ENCODE assay signal across 18 cellular contexts in genomic region chr17:9900019-9900594, GRCh38. TPM values are rescaled to one million over a fixed set of nuclear protein-coding genes. Genes with fewer than 3 reads are reported as not detected.
A peak's percentile ranks its signal among the peaks of the same experiment; 100 is the strongest.
DNase-seq lines count a peak whose midpoint lies in the region; ATAC-seq and TF ChIP-seq lines count a peak whose summit lies in the region.
"Had no signal": no experiment of that assay in that cellular context is flagged by ENCODE, and none has a peak within 500 bp of the region (broad histone marks: within the 10 kb centered on the region; RNA-seq: fewer than 3 reads in every experiment).

No MANE protein-coding gene starts in this region.

- H3K9ac ChIP-seq in adipocyte (ENCODE audit: low read length): peak overlapping the region; percentile 77
- H3K9ac ChIP-seq in subcutaneous abdominal adipose tissue (ENCODE audit: low read length in 5 of 5): no peak overlapping the region

- H3K4me1 ChIP-seq in adipocyte (ENCODE audit: control insufficient read depth, insufficient read depth, low read length) (peaks cover 27% of the 10 kb centered on the region), subcutaneous abdominal adipose tissue (ENCODE audit: control insufficient read depth in 5 of 5, insufficient read depth in 5 of 5, low read length in 5 of 5) (peaks cover 5 to 45% (median 31%) of the 10 kb centered on the region in 5 donors)
- H3K4me1 ChIP-seq: foreskin keratinocyte had no signal

- H3K27ac ChIP-seq in subcutaneous abdominal adipose tissue (ENCODE audit: low read depth, low read length): peak overlapping the region; percentile 38
- H3K27ac ChIP-seq: 22Rv1, C4-2B, foreskin keratinocyte had no signal

- ATAC-seq in HG03469 (IDR thresholded peaks at IDR 0.05; ENCODE audit: unreplicated experiment): no peak
- ATAC-seq: foreskin keratinocyte, left colon had no signal

- H3K4me1 Mint-ChIP-seq in nephron: peaks cover 29% of the 10 kb centered on the region
- H3K4me1 Mint-ChIP-seq in immature natural killer cell: no peaks in the 10 kb centered on the region

- H3K27me3 ChIP-seq in adipocyte (replicated peaks; ENCODE audit: control insufficient read depth, insufficient read depth, low read length) (peaks cover 2% of the 10 kb centered on the region), subcutaneous abdominal adipose tissue (ENCODE audit: control insufficient read depth in 5 of 5, insufficient read depth in 4 of 5, low read length in 5 of 5) (no peaks in the 10 kb centered on the region)
- H3K27me3 ChIP-seq: foreskin keratinocyte, testis had no signal

- DNase-seq in NCI-H82 (lab: John Stamatoyannopoulos, UW) (peak; percentile 89), NCI-H82 treated with DMSO at 0.1 percent for 48 hours (lab: John Stamatoyannopoulos, UW; ENCODE audit: unreplicated experiment) (no peak), adipocyte (ENCODE audit: low read depth) (no peak), NCI-H2171 (lab: John Stamatoyannopoulos, UW) (no peak), immature natural killer cell (no peak)
- DNase-seq: activated CD4-positive, alpha-beta T cell treated with anti-CD3 and anti-CD28 coated beads, Interleukin-2, amount 50 U/mL, for 1 hour; left colon; NCI-H1436; NCI-H774; stimulated activated CD4-positive, alpha-beta T cell treated with anti-CD3 and anti-CD28 coated beads, Interleukin-4, amount 100 ng/mL, for 4 hours had no signal

- TF ChIP-seq CTCF in nephron (IDR thresholded peaks at IDR 0.05; ENCODE audit: unreplicated experiment in 3 of 3): no peak

- H3K4me3 ChIP-seq in adipocyte (ENCODE audit: low read length): no peak overlapping the region
- peak overlapping the region in 1 of 5 donors; percentile 12 for H3K4me3 ChIP-seq in subcutaneous abdominal adipose tissue (ENCODE audit: low read depth in 1 of 5, low read length in 5 of 5)
- H3K4me3 ChIP-seq: skin epidermis had no signal

- H3K27ac Mint-ChIP-seq in nephron: peak overlapping the region; percentile 10 to 38 (median 21)
- H3K27ac Mint-ChIP-seq in immature natural killer cell: no peak overlapping the region

- H3K27me3 Mint-ChIP-seq in nephron (ENCODE audit: low read depth) (peaks cover 18% of the 10 kb centered on the region), immature natural killer cell (ENCODE audit: low read depth in 3 of 3) (peaks cover 2 to 4% (median 3%) of the 10 kb centered on the region in 3 donors)

- no peak overlapping the region for H3K4me3 Mint-ChIP-seq in nephron
- no peak overlapping the region for H3K4me3 Mint-ChIP-seq in immature natural killer cell

- no peaks in the 10 kb centered on the region for H3K9me3 Mint-ChIP-seq in nephron
- no peaks in the 10 kb centered on the region for H3K9me3 Mint-ChIP-seq in immature natural killer cell

- H3K9me3 ChIP-seq in adipocyte (ENCODE audit: control insufficient read depth, low read length): no peaks in the 10 kb centered on the region
- H3K9me3 ChIP-seq in subcutaneous abdominal adipose tissue (ENCODE audit: control insufficient read depth in 5 of 5, low read length in 5 of 5): no peaks in the 10 kb centered on the region
- H3K9me3 ChIP-seq: testis had no signal

- H3K36me3 Mint-ChIP-seq in nephron (ENCODE audit: low read depth): no peaks in the 10 kb centered on the region
- peaks cover 0 to 7% (median 0%) of the 10 kb centered on the region in 3 donors for H3K36me3 Mint-ChIP-seq in immature natural killer cell

- no peaks in the 10 kb centered on the region for H3K36me3 ChIP-seq in adipocyte (ENCODE audit: control insufficient read depth, insufficient read depth, low read length, severe bottlenecking)
- no peaks in the 10 kb centered on the region for H3K36me3 ChIP-seq in subcutaneous abdominal adipose tissue (ENCODE audit: control insufficient read depth in 5 of 5, insufficient read depth in 5 of 5, low read length in 5 of 5)

RNA-seq across cellular contexts. Expression of gene RCVRN, which starts 5.0 kb away (rescaled TPM):
- polyA plus RNA-seq in immature natural killer cell: not detected
- polyA plus RNA-seq: foreskin keratinocyte had no signal

Comparison
In these comparisons a context has a peak if more than half of its experiments do, and no peak if none do; other contexts are left out.
1. H3K27ac Mint-ChIP-seq: peak in nephron (3 of 3); none in immature natural killer cell (0 of 6).